ENCODE assay signal across 11 cellular contexts in the genomic region with DNA sequence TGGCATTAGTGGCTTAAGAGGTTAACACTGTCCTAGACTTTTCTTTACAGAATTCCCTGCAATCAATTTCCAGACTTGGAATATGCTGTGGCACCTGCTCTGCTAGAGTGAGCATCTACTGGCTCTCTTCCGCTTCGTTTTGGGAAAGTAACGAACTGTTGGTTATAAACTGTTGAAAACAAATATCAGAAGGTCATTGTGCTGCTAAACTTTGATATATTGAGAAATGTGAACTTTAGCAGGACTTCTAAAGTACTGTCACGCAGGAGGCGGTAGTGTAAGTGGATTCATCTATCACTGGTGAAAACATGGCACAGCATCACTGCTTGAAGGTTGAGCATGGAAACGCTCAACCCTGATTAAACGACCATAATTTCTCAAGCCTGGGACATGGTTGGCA.
"Had no signal": no experiment of that assay in that cellular context is flagged by ENCODE, and none has a peak within 500 bp of the region (broad histone marks: within the 10 kb centered on the region; RNA-seq: fewer than 3 reads in every experiment).

No MANE protein-coding gene starts in this region.

- ATAC-seq: GM23338, HCT116 had no signal

- H3K9me3 ChIP-seq: HAP-1 had no signal

- DNase-seq: GM23248, GOT3, H7, H9, HCEC 1CT, HFFc6 had no signal

- H2AFZ ChIP-seq: GM23248, GM23338 had no signal

- FAIRE-seq: H1, H54 had no signal

- H3K27ac ChIP-seq: GM23248 had no signal

- H3K36me3 ChIP-seq: HAP-1 had no signal

- H3K4me2 ChIP-seq: GM23338 had no signal

- H3K4me3 ChIP-seq: GM23248, GM23338, HAP-1 had no signal

- H3K9ac ChIP-seq: GM23248 had no signal
